ENCODE assay signal across 11 cellular contexts in the genomic region with DNA sequence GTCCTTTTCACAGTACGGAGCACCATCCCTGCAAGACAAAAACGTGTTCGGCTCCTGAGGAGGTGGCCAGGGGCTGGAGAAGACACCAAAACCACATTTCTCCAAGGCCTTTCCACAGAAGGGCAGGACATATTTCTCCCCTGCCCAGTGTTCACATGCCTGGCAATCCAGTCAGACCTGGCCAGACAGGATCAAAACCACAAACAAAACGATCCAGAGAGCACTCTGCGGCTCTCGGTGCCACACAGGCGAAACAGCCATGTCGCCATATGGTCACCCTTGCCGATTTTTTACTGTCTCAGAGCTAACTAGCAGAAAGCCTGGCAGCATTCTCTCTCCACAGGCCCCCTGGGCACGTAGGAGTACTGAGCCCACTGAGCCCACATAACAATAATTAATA.
DNase-seq lines count a peak whose midpoint lies in the region; TF ChIP-seq lines count a peak whose summit lies in the region.
"Had no signal": no experiment of that assay in that cellular context is flagged by ENCODE, and none has a peak within 500 bp of the region (broad histone marks: within the 10 kb centered on the region; RNA-seq: fewer than 3 reads in every experiment).

No MANE protein-coding gene starts in this region.

- H3K9me3 ChIP-seq in breast epithelium (no peaks in the 10 kb centered on the region), Caco-2 (no peaks in the 10 kb centered on the region), smooth muscle cell (replicated peaks; ENCODE audit: low read depth) (no peaks in the 10 kb centered on the region)

- intact Hi-C loops in breast epithelium (cut with DNase I; ENCODE audit: low total_unique reads), result loop anchor here (10.0 kb wide), 1 partner anchor 70 kb away; no protein-coding TSS in a partner anchor
- intact Hi-C loops in Caco-2 (cut with micrococcal nuclease; ENCODE audit: unreplicated experiment), result no loop called here

- no peaks in the 10 kb centered on the region for H3K4me1 ChIP-seq in breast epithelium
- no peaks in the 10 kb centered on the region for H3K4me1 ChIP-seq in Caco-2
- no peaks in the 10 kb centered on the region for H3K4me1 ChIP-seq in smooth muscle cell (ENCODE audit: low read depth)

- H3K36me3 ChIP-seq in breast epithelium, result no peaks in the 10 kb centered on the region
- no peaks in the 10 kb centered on the region for H3K36me3 ChIP-seq in Caco-2 (ENCODE audit: control insufficient read depth, insufficient read depth, low read length)
- no peaks in the 10 kb centered on the region for H3K36me3 ChIP-seq in smooth muscle cell (ENCODE audit: low read depth)

- H3K27me3 Mint-ChIP-seq in T-helper 1 cell treated with Interleukin-12 subunit alpha and Interleukin-12 subunit beta and Interleukin-4 antibody, amounts not matched to agents 30 μg/mL and 1 μg/mL, for 36 hours (ENCODE audit: low read depth), result no peaks in the 10 kb centered on the region
- no peaks in the 10 kb centered on the region for H3K27me3 Mint-ChIP-seq in Caco-2 (ENCODE audit: insufficient read depth, unreplicated experiment)

- 69% methylated on average over 10 of the region's 10 CpGs for WGBS in smooth muscle cell (ENCODE audit: low lambda C conversion rate)

- TF ChIP-seq POLR2A in breast epithelium (IDR thresholded peaks at IDR 0.05), result no peak

- BruUV-seq in Caco-2 (replicated peaks; lab: Mats Ljungman, UMichigan), result no TSS peak

- TF ChIP-seq CTCF in breast epithelium (IDR thresholded peaks at IDR 0.05) (no peak), Caco-2 (IDR thresholded peaks at IDR 0.05; ENCODE audit: insufficient read depth in 1 of 2, low read depth in 1 of 2, low read length in 1 of 2, severe bottlenecking in 1 of 2, unreplicated experiment in 1 of 2) (no peak), smooth muscle cell (IDR thresholded peaks at IDR 0.05; ENCODE audit: borderline replicate concordance, insufficient read depth, poor library complexity, severe bottlenecking) (no peak)

- H2AFZ ChIP-seq in smooth muscle cell (ENCODE audit: low read depth), result no peak overlapping the region

- DNase-seq in T-helper 1 cell (no peak), NCI-H446 treated with DMSO at 0.1 percent for 48 hours (lab: John Stamatoyannopoulos, UW) (peak; percentile 42), breast epithelium (ENCODE audit: low spot score in 2 of 2) (peak in 1 of 2 donors; percentile 34), renal cortical epithelial cell (ENCODE audit: low read depth) (peak; percentile 49), Caco-2 (no peak), smooth muscle cell (lab: John Stamatoyannopoulos, UW; ENCODE audit: unreplicated experiment) (no peak)
- no peak for DNase-seq in NK-92 treated with Interleukin-12 subunit alpha and Interleukin-12 subunit beta, amount 100 ng/mL, for 24 hours (lab: John Stamatoyannopoulos, UW)
- DNase-seq: hypothalamus, NCI-H1048, NCI-H2227 treated with DMSO at 0.1 percent for 48 hours had no signal

- H3K79me2 ChIP-seq in smooth muscle cell (ENCODE audit: low read depth), result no peaks in the 10 kb centered on the region

- H3K27me3 ChIP-seq in breast epithelium, result no peaks in the 10 kb centered on the region
- no peaks in the 10 kb centered on the region for H3K27me3 ChIP-seq in Caco-2 (replicated peaks; ENCODE audit: control insufficient read depth, insufficient read depth, low read length)
- no peaks in the 10 kb centered on the region for H3K27me3 ChIP-seq in smooth muscle cell (ENCODE audit: low read depth)

- no peak overlapping the region for H3K4me3 Mint-ChIP-seq in T-helper 1 cell treated with Interleukin-12 subunit alpha and Interleukin-12 subunit beta and Interleukin-4 antibody, amounts not matched to agents 30 μg/mL and 1 μg/mL, for 36 hours
- no peak overlapping the region for H3K4me3 Mint-ChIP-seq in Caco-2 (ENCODE audit: unreplicated experiment)

- no peaks in the 10 kb centered on the region for H4K20me1 ChIP-seq in smooth muscle cell (ENCODE audit: low read depth)

- H3K9ac ChIP-seq in smooth muscle cell (ENCODE audit: low read depth), result no peak overlapping the region

- peak overlapping the region; percentile 36 for H3K27ac Mint-ChIP-seq in T-helper 1 cell treated with Interleukin-12 subunit alpha and Interleukin-12 subunit beta and Interleukin-4 antibody, amounts not matched to agents 30 μg/mL and 1 μg/mL, for 36 hours
- H3K27ac Mint-ChIP-seq in Caco-2 (ENCODE audit: unreplicated experiment), result no peak overlapping the region

- CTCF ChIA-PET in Caco-2 (lab: Charles Lee), result no interaction called here

- peaks cover 2% of the 10 kb centered on the region for H3K36me3 Mint-ChIP-seq in T-helper 1 cell treated with Interleukin-12 subunit alpha and Interleukin-12 subunit beta and Interleukin-4 antibody, amounts not matched to agents 30 μg/mL and 1 μg/mL, for 36 hours (ENCODE audit: low read depth)
- peaks cover 30% of the 10 kb centered on the region for H3K36me3 Mint-ChIP-seq in Caco-2 (ENCODE audit: insufficient read depth, unreplicated experiment)

- no peak overlapping the region for H3K4me2 ChIP-seq in smooth muscle cell

- no peak overlapping the region for H3K4me3 ChIP-seq in breast epithelium
- no peak overlapping the region for H3K4me3 ChIP-seq in Caco-2 (ENCODE audit: low read depth, low read length)
- H3K4me3 ChIP-seq in smooth muscle cell, result no peak overlapping the region

- H3K27ac ChIP-seq in breast epithelium (peak overlapping the region; percentile 49 to 54), smooth muscle cell (ENCODE audit: low read depth) (no peak overlapping the region)

- POLR2A ChIA-PET in Caco-2 (lab: Charles Lee), result no interaction called here

- peaks cover 70% of the 10 kb centered on the region for H3K4me1 Mint-ChIP-seq in T-helper 1 cell treated with Interleukin-12 subunit alpha and Interleukin-12 subunit beta and Interleukin-4 antibody, amounts not matched to agents 30 μg/mL and 1 μg/mL, for 36 hours (ENCODE audit: low read depth)
- H3K4me1 Mint-ChIP-seq in Caco-2 (ENCODE audit: low read depth, unreplicated experiment), result no peaks in the 10 kb centered on the region

- H3K9me3 Mint-ChIP-seq in T-helper 1 cell treated with Interleukin-12 subunit alpha and Interleukin-12 subunit beta and Interleukin-4 antibody, amounts not matched to agents 30 μg/mL and 1 μg/mL, for 36 hours, result no peaks in the 10 kb centered on the region
- no peaks in the 10 kb centered on the region for H3K9me3 Mint-ChIP-seq in Caco-2 (ENCODE audit: unreplicated experiment)

- no peaks in the 10 kb centered on the region for H3F3A ChIP-seq in smooth muscle cell (ENCODE audit: low read depth)

Comparison
In these comparisons a context has a peak if more than half of its experiments do, and no peak if none do; other contexts are left out.
1. DNase-seq: peak in NCI-H446 treated with DMSO at 0.1 percent for 48 hours (single experiment) and renal cortical epithelial cell (single experiment); none in T-helper 1 cell (0 of 5), Caco-2 (0 of 2), smooth muscle cell (single experiment) and NK-92 treated with Interleukin-12 subunit alpha and Interleukin-12 subunit beta, amount 100 ng/mL, for 24 hours (single experiment).